Comparison of ENCODE assay signal across 9 cellular contexts in the genomic region with DNA sequence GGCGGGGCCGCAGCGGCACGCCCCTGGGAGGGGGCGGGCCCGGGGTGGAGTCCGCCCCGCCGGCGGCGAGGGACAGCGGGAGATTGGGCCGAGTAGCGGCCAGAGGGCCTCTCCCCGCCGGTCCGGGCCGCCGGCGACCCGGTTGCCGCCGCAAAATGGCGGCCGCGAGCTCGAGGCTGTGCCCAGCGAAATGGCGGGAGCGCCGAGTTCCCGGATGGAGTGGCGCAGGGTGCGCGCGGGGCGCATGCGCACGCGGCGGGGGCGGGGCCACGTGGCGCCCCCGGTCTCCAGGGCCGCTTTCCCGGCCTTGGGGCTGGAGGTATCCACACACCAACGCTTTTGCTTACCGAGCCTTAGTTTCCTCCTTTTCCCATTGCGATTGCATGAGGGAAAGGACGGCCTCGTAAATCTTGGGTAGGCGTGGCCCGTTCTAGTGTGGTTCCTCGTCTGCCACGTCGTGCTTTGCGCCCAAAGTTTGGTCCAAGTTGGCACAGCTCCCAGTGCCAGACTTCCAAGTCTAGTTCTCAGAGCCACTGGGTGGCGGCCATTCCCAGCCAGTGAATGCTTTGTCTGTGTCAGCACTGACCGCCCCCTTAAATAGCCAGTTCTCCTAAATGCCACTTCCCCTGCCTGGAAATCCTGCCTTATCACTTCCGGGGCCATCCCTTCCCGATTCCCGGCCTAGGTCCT. TPM values are rescaled to one million over a fixed set of nuclear protein-coding genes. Genes with fewer than 3 reads are reported as not detected.
DNase-seq lines count a peak whose midpoint lies in the region; ATAC-seq and TF ChIP-seq lines count a peak whose summit lies in the region.
"Had no signal": no experiment of that assay in that cellular context is flagged by ENCODE, and none has a peak within 500 bp of the region (broad histone marks: within the 10 kb centered on the region; RNA-seq: fewer than 3 reads in every experiment).

No MANE protein-coding gene starts in this region.

- intact Hi-C loops in activated CD8-positive, alpha-beta T cell treated with anti-CD3 and anti-CD28 coated beads for 36 hours (cut with micrococcal nuclease), result loop anchor here (2.0 to 10.0 kb wide), 2 partner anchors 27 to 95 kb away; no protein-coding TSS in a partner anchor

- ATAC-seq in HG03354 (IDR thresholded peaks at IDR 0.05; ENCODE audit: poor library complexity, severe bottlenecking, unreplicated experiment), result peak; percentile 28
- peak; percentile 19 for ATAC-seq in activated CD8-positive, alpha-beta T cell treated with anti-CD3 and anti-CD28 coated beads for 36 hours
- peak; percentile 40 for ATAC-seq in effector memory CD8-positive, alpha-beta T cell (replicated peaks)
- peak; percentile 23 for ATAC-seq in memory B cell (ENCODE audit: low read depth)

- peaks cover 40% of the 10 kb centered on the region for H3K36me3 ChIP-seq in BE2C

- peak overlapping the region; percentile 94 for H3K4me3 Mint-ChIP-seq in activated CD8-positive, alpha-beta T cell treated with anti-CD3 and anti-CD28 coated beads for 36 hours
- peak overlapping the region; percentile 84 to 86 for H3K4me3 Mint-ChIP-seq in effector memory CD8-positive, alpha-beta T cell
- H3K4me3 Mint-ChIP-seq in memory B cell, result peak overlapping the region; percentile 85

- POLR2A ChIA-PET in activated CD8-positive, alpha-beta T cell treated with anti-CD3 and anti-CD28 coated beads for 36 hours (lab: Charles Lee), result interaction anchor here (0.6 to 6.1 kb wide), 25 partner anchors 10 to 324 kb away, joined by 3 to 88 read pairs (median 4); a partner anchor contains a TSS

- H3K27me3 Mint-ChIP-seq in activated CD8-positive, alpha-beta T cell treated with anti-CD3 and anti-CD28 coated beads for 36 hours, result no peaks in the 10 kb centered on the region
- H3K27me3 Mint-ChIP-seq in effector memory CD8-positive, alpha-beta T cell, result no peaks in the 10 kb centered on the region
- H3K27me3 Mint-ChIP-seq in memory B cell, result no peaks in the 10 kb centered on the region

- H3K9me3 Mint-ChIP-seq in activated CD8-positive, alpha-beta T cell treated with anti-CD3 and anti-CD28 coated beads for 36 hours, result no peaks in the 10 kb centered on the region
- no peaks in the 10 kb centered on the region for H3K9me3 Mint-ChIP-seq in effector memory CD8-positive, alpha-beta T cell
- H3K9me3 Mint-ChIP-seq in memory B cell, result no peaks in the 10 kb centered on the region

- DNase-seq in BE2C (peak; percentile 92), NCI-H69 (lab: John Stamatoyannopoulos, UW) (peak; percentile 94), memory B cell (ENCODE audit: low spot score in 2 of 2) (peak; percentile 85 to 86)
- DNase-seq in activated CD8-positive, alpha-beta T cell treated with anti-CD3 and anti-CD28 coated beads for 36 hours, result peak; percentile 88
- peak; percentile 81 to 85 (median 84) for DNase-seq in effector memory CD8-positive, alpha-beta T cell
- DNase-seq in stimulated activated CD8-positive, alpha-beta memory T cell treated with anti-CD3 and anti-CD28 coated beads, Interleukin-12 subunit alpha, Interleukin-12 subunit beta, amount 100 ng/mL, for 4 hours (ENCODE audit: low read depth), result peak; percentile 83

- H3K27ac Mint-ChIP-seq in activated CD8-positive, alpha-beta T cell treated with anti-CD3 and anti-CD28 coated beads for 36 hours, result peak overlapping the region; percentile 95
- peak overlapping the region; percentile 94 to 97 for H3K27ac Mint-ChIP-seq in effector memory CD8-positive, alpha-beta T cell
- H3K27ac Mint-ChIP-seq in memory B cell, result peak overlapping the region; percentile 98

- peaks cover 71% of the 10 kb centered on the region for H3K4me1 Mint-ChIP-seq in activated CD8-positive, alpha-beta T cell treated with anti-CD3 and anti-CD28 coated beads for 36 hours (ENCODE audit: low read depth)
- H3K4me1 Mint-ChIP-seq in effector memory CD8-positive, alpha-beta T cell (ENCODE audit: low read depth in 2 of 2), result peaks cover 58 to 65% of the 10 kb centered on the region in 2 donors
- H3K4me1 Mint-ChIP-seq in memory B cell, result peaks cover 53% of the 10 kb centered on the region

- peak overlapping the region; percentile 83 for H3K4me3 ChIP-seq in BE2C (ENCODE audit: low read depth, low read length)

- CTCF ChIA-PET in activated CD8-positive, alpha-beta T cell treated with anti-CD3 and anti-CD28 coated beads for 36 hours (lab: Charles Lee), result interaction anchor here (0.7 to 16.1 kb wide), 5 partner anchors 9 to 268 kb away, joined by 3 to 449 read pairs (median 3); a partner anchor contains a TSS

- H3K4me1 ChIP-seq in BE2C, result peaks cover 38% of the 10 kb centered on the region

- TF ChIP-seq POLR2A in GM19193 (IDR thresholded peaks at IDR 0.05; ENCODE audit: extremely low read depth, insufficient read depth, insufficient read length), result peak; percentile 62

- TF ChIP-seq CTCF in BE2C (IDR thresholded peaks at IDR 0.05; ENCODE audit: low read depth, low read length), result 0 out of 2 replicates have a peak, but pooled peaks have one; percentile 1
- TF ChIP-seq CTCF in activated CD8-positive, alpha-beta T cell treated with anti-CD3 and anti-CD28 coated beads for 36 hours (IDR thresholded peaks at IDR 0.05), result no peak

- no peaks in the 10 kb centered on the region for H3K9me3 ChIP-seq in BE2C

- peaks cover 47% of the 10 kb centered on the region for H3K36me3 Mint-ChIP-seq in activated CD8-positive, alpha-beta T cell treated with anti-CD3 and anti-CD28 coated beads for 36 hours (ENCODE audit: low read depth)
- peaks cover 81% of the 10 kb centered on the region for H3K36me3 Mint-ChIP-seq in effector memory CD8-positive, alpha-beta T cell (ENCODE audit: insufficient read depth)
- peaks cover 30% of the 10 kb centered on the region for H3K36me3 Mint-ChIP-seq in memory B cell

- peaks cover 3% of the 10 kb centered on the region; the same call in 1 of the 2 replicates for H3K27me3 ChIP-seq in BE2C

RNA-seq across cellular contexts. Expression of a gene that starts 0.5 kb away (rescaled TPM):
- polyA plus RNA-seq in BE2C (2012; ENCODE audit: insufficient read depth, insufficient read length, low read depth), result 385 TPM
- 100 to 1,000 TPM; 161 to 180 TPM for total RNA-seq in activated CD8-positive, alpha-beta T cell treated with anti-CD3 and anti-CD28 coated beads for 36 hours

RNA-seq across cellular contexts. Expression of a gene that starts 5.7 kb away (rescaled TPM):
- polyA plus RNA-seq in BE2C (2012; ENCODE audit: insufficient read depth, insufficient read length, low read depth), result 224 TPM
- 10 to 100 TPM; 77.0 to 88.0 TPM for total RNA-seq in activated CD8-positive, alpha-beta T cell treated with anti-CD3 and anti-CD28 coated beads for 36 hours

RNA-seq across cellular contexts. Expression of a gene that starts 16.1 kb away (rescaled TPM):
- polyA plus RNA-seq in BE2C (2012; ENCODE audit: insufficient read depth, insufficient read length, low read depth), result 2.7 TPM
- not detected for total RNA-seq in activated CD8-positive, alpha-beta T cell treated with anti-CD3 and anti-CD28 coated beads for 36 hours
- total RNA-seq: activated CD8-positive, alpha-beta memory T cell treated with anti-CD3 and anti-CD28 coated beads for 36 hours had no signal

RNA-seq across cellular contexts. Expression of a gene that starts 21.2 kb away (rescaled TPM):
- 186 TPM for polyA plus RNA-seq in BE2C (2012; ENCODE audit: insufficient read depth, insufficient read length, low read depth)
- 10 to 100 TPM; 41.1 to 43.9 TPM for total RNA-seq in activated CD8-positive, alpha-beta T cell treated with anti-CD3 and anti-CD28 coated beads for 36 hours

RNA-seq across cellular contexts. Expression of a gene that starts 28.1 kb away (rescaled TPM):
- 658 TPM for polyA plus RNA-seq in BE2C (2012; ENCODE audit: insufficient read depth, insufficient read length, low read depth)
- total RNA-seq in activated CD8-positive, alpha-beta T cell treated with anti-CD3 and anti-CD28 coated beads for 36 hours, result 100 to 1,000 TPM; 186 to 199 TPM

Comparison
In these comparisons a context has a peak if more than half of its experiments do, and no peak if none do; other contexts are left out.
1. Peak in every context shown above with its lines: DNase-seq, ATAC-seq and H3K4me3 ChIP-seq.